Comparison of ENCODE assay signal across 22 cellular contexts in genomic region chr5:33206962-33207506, GRCh38.
DNase-seq lines count a peak whose midpoint lies in the region; ATAC-seq, FAIRE-seq and TF ChIP-seq lines count a peak whose summit lies in the region.
"Had no signal": no experiment of that assay in that cellular context is flagged by ENCODE, and none has a peak within 500 bp of the region (broad histone marks: within the 10 kb centered on the region; RNA-seq: fewer than 3 reads in every experiment).

No MANE protein-coding gene starts in this region.

- TF ChIP-seq POLR2A in HepG2 (IDR thresholded peaks at IDR 0.05; ENCODE audit: insufficient read depth in 1 of 2, low read depth in 2 of 2, low read length in 2 of 2) (no peak), right lobe of liver (IDR thresholded peaks at IDR 0.05) (no peak)

- peak overlapping the region; percentile 8 for H3K27ac Mint-ChIP-seq in neural crest cell (ENCODE audit: unreplicated experiment)
- H3K27ac Mint-ChIP-seq: B cell; CD4-positive, CD25-positive, alpha-beta regulatory T cell; CD8-positive, alpha-beta T cell had no signal

- no peaks in the 10 kb centered on the region for H3K27me3 ChIP-seq in liver (ENCODE audit: control insufficient read depth in 4 of 4, insufficient read depth in 4 of 4, low read length in 3 of 4)
- H3K27me3 ChIP-seq in HepG2 (ENCODE audit: control insufficient read depth in 1 of 2, insufficient read depth in 2 of 2, low read length in 2 of 2): no peaks in the 10 kb centered on the region; a peak in 1 of 5 replicates
- H3K27me3 ChIP-seq in right lobe of liver: no peaks in the 10 kb centered on the region
- H3K27me3 ChIP-seq in PC-9 (ENCODE audit: insufficient read depth, low read depth): no peaks in the 10 kb centered on the region
- H3K27me3 ChIP-seq: BLaER1 had no signal

- H3K4me2 ChIP-seq in HepG2 (ENCODE audit: low read depth, low read length): no peak overlapping the region
- no peak overlapping the region for H3K4me2 ChIP-seq in PC-9
- H3K4me2 ChIP-seq: BLaER1 had no signal

- no peak for TF ChIP-seq RAD21 in liver (IDR thresholded peaks at IDR 0.05)
- TF ChIP-seq RAD21 in HepG2 (CRISPR knock-in tag; IDR thresholded peaks at IDR 0.05): no peak

- TF ChIP-seq EP300 in HepG2 (IDR thresholded peaks at IDR 0.05; ENCODE audit: low read depth in 2 of 2, low read length in 2 of 2) (no peak), HepG2 (CRISPR knock-in tag; IDR thresholded peaks at IDR 0.05; ENCODE audit: borderline replicate concordance) (no peak)

- H4K20me1 ChIP-seq in HepG2 (ENCODE audit: insufficient read depth, low read length): no peaks in the 10 kb centered on the region
- H4K20me1 ChIP-seq in PC-9 (ENCODE audit: insufficient read depth): no peaks in the 10 kb centered on the region
- H4K20me1 ChIP-seq: BLaER1 had no signal

- no peaks in the 10 kb centered on the region for H3K36me3 Mint-ChIP-seq in neural crest cell (ENCODE audit: low read depth)
- H3K36me3 Mint-ChIP-seq: CD4-positive, CD25-positive, alpha-beta regulatory T cell; CD8-positive, alpha-beta T cell had no signal

- no peaks in the 10 kb centered on the region for H3F3A ChIP-seq in PC-9 (ENCODE audit: insufficient read depth, low read depth)

- H3K36me3 ChIP-seq in liver (ENCODE audit: control insufficient read depth in 4 of 4, insufficient read depth in 3 of 4, low read depth in 1 of 4, low read length in 3 of 4) (no peaks in the 10 kb centered on the region), HepG2 (replicated peaks in 1 of 2; ENCODE audit: control insufficient read depth in 1 of 2, insufficient read depth in 2 of 2, low read length in 2 of 2) (no peaks in the 10 kb centered on the region), right lobe of liver (no peaks in the 10 kb centered on the region), PC-9 (ENCODE audit: low read depth) (no peaks in the 10 kb centered on the region)
- H3K36me3 ChIP-seq: BLaER1 had no signal

- peaks cover 5% of the 10 kb centered on the region; the same call in 1 of the 2 replicates for H3K9me2 ChIP-seq in PC-9 (ENCODE audit: insufficient read depth)

- H3K27ac ChIP-seq in liver (ENCODE audit: low read depth in 1 of 2, low read length in 2 of 2) (peak overlapping the region in 1 of 2 donors; percentile 81), HepG2 (ENCODE audit: extremely low read length, insufficient read depth, low read length) (no peak overlapping the region), right lobe of liver (peak overlapping the region in 2 of 3 donors; percentile 59 to 76), PC-9 (no peak overlapping the region)
- H3K27ac ChIP-seq: 22Rv1, BLaER1, C4-2B, GM23248 had no signal

- BruUV-seq in HepG2 (replicated peaks; lab: Mats Ljungman, UMichigan): no TSS peak
- no TSS peak for BruUV-seq in PC-9 (replicated peaks; lab: Mats Ljungman, UMichigan)

- TF ChIP-seq CTCF in liver (IDR thresholded peaks at IDR 0.05; ENCODE audit: low read depth, low read length, missing input control): no peak
- no peak for TF ChIP-seq CTCF in HepG2 (CRISPR knock-in tag; IDR thresholded peaks at IDR 0.05)
- TF ChIP-seq CTCF in right lobe of liver (IDR thresholded peaks at IDR 0.05): no peak
- no peak for TF ChIP-seq CTCF in neural crest cell (conservative IDR thresholded peaks at IDR 0.05)
- no peak for TF ChIP-seq CTCF in PC-9 (conservative IDR thresholded peaks at IDR 0.05)

- H2AFZ ChIP-seq in HepG2 (ENCODE audit: low read length) (no peak overlapping the region), PC-9 (no peak overlapping the region; the same call in 1 of the 2 replicates)
- H2AFZ ChIP-seq: GM23248 had no signal

- H3K4me1 ChIP-seq in liver (ENCODE audit: control insufficient read depth in 4 of 4, insufficient read depth in 4 of 4, low read length in 3 of 4) (peaks cover 13 to 31% (median 26%) of the 10 kb centered on the region in 4 donors), HepG2 (ENCODE audit: insufficient read depth, low read length) (peaks cover 13% of the 10 kb centered on the region), right lobe of liver (peaks cover 0 to 37% (median 11%) of the 10 kb centered on the region in 4 donors), PC-9 (replicated peaks; ENCODE audit: insufficient read depth) (no peaks in the 10 kb centered on the region)
- H3K4me1 ChIP-seq: Caco-2 had no signal

- no peak overlapping the region for H3K9ac ChIP-seq in liver (ENCODE audit: low read depth in 1 of 2, low read length in 2 of 2)
- H3K9ac ChIP-seq in HepG2 (ENCODE audit: insufficient read depth, low read depth, low read length): no peak overlapping the region
- H3K9ac ChIP-seq: BLaER1, GM23248 had no signal

- CTCF ChIA-PET in HepG2 (lab: Yijun Ruan, JAX; ENCODE audit: low intra/inter-chr PET ratio, low total read pairs): no interaction called here
- CTCF ChIA-PET in PC-9 (lab: Charles Lee): no interaction called here

- H3K4me1 Mint-ChIP-seq in neural crest cell: no peaks in the 10 kb centered on the region
- H3K4me1 Mint-ChIP-seq: B cell; CD4-positive, CD25-positive, alpha-beta regulatory T cell had no signal

- H3K9me3 ChIP-seq in liver (ENCODE audit: control insufficient read depth in 4 of 4, low read length in 3 of 4) (no peaks in the 10 kb centered on the region), HepG2 (ENCODE audit: low read length) (no peaks in the 10 kb centered on the region), right lobe of liver (no peaks in the 10 kb centered on the region), PC-9 (ENCODE audit: insufficient read depth, low read depth) (0 out of 2 replicates have a peak, but pooled peaks cover 4% of the 10 kb centered on the region)
- H3K9me3 ChIP-seq: BLaER1, Caco-2 had no signal

- no peak for FAIRE-seq in HepG2 (lab: Jason Lieb, UNC)
- FAIRE-seq: A204.1, G401.6, GM12892, H1 had no signal

- no peaks in the 10 kb centered on the region for H3K79me2 ChIP-seq in HepG2 (ENCODE audit: insufficient read depth, low read length)
- no peaks in the 10 kb centered on the region for H3K79me2 ChIP-seq in PC-9 (ENCODE audit: low read depth)

- no peak for DNase-seq in HepG2 (ENCODE audit: low spot score)
- no peak for DNase-seq in right lobe of liver
- DNase-seq in neural crest cell (ENCODE audit: low read depth, low spot score): no peak
- no peak for DNase-seq in PC-9
- no peak for DNase-seq in SK-N-DZ (ENCODE audit: low spot score)
- DNase-seq: Caco-2; CD4-positive, CD25-positive, alpha-beta regulatory T cell; CD8-positive, alpha-beta T cell; DMS153; DND-41; GM23248; H7; HCEC 1CT had no signal

- no peaks in the 10 kb centered on the region for H3K27me3 Mint-ChIP-seq in neural crest cell (ENCODE audit: low read depth)
- H3K27me3 Mint-ChIP-seq: B cell; CD4-positive, CD25-positive, alpha-beta regulatory T cell had no signal

- intact Hi-C loops in HepG2 (cut with micrococcal nuclease; ENCODE audit: unreplicated experiment): no loop called here
- intact Hi-C loops in right lobe of liver (cut with DNase I): no loop called here
- intact Hi-C loops in PC-9 (cut with micrococcal nuclease; ENCODE audit: unreplicated experiment): no loop called here

- peaks cover 11% of the 10 kb centered on the region for H3K9me3 Mint-ChIP-seq in neural crest cell
- H3K9me3 Mint-ChIP-seq: CD8-positive, alpha-beta T cell had no signal

- H3K4me3 ChIP-seq in liver (ENCODE audit: low read depth in 1 of 3, low read length in 3 of 3) (no peak overlapping the region), HepG2 (replicated peaks in 1 of 3; ENCODE audit: insufficient read depth in 1 of 3, low read depth in 2 of 3, low read length in 3 of 3) (no peak overlapping the region), right lobe of liver (no peak overlapping the region), PC-9 (no peak overlapping the region)
- H3K4me3 ChIP-seq: BLaER1, GM23248 had no signal

- WGBS in liver: 49% methylated on average over 3 of the region's 3 CpGs
- WGBS in HepG2 (ENCODE audit: low lambda C conversion rate): 29% methylated on average over 3 of the region's 3 CpGs
- WGBS in right lobe of liver (ENCODE audit: insufficient coverage, low coverage, low lambda C conversion rate, missing lambda C conversion rate): 42% methylated on average over 3 of the region's 3 CpGs

- in situ Hi-C loops in HepG2 (cut with HindIII; ENCODE audit: extremely low pct_ligation_motif_present, low pct_unique_long_range_greater_than_20kb): no loop called here

- ATAC-seq in HepG2 (no peak), right lobe of liver (peak; percentile 19 to 57 (median 44))
- ATAC-seq: CD8-positive, alpha-beta T cell had no signal

- no peak overlapping the region for H3K4me3 Mint-ChIP-seq in neural crest cell
- H3K4me3 Mint-ChIP-seq: B cell; CD4-positive, CD25-positive, alpha-beta regulatory T cell; CD8-positive, alpha-beta T cell had no signal

- POLR2A ChIA-PET in HepG2 (lab: Yijun Ruan, JAX): no interaction called here
- POLR2A ChIA-PET in PC-9 (lab: Charles Lee; ENCODE audit: unreplicated experiment): no interaction called here

TF ChIP-seq in liver, 16 proteins besides CTCF, POLR2A, EP300 and RAD21 (continues in another document):
- TF ChIP-seq SP1 (IDR thresholded peaks at IDR 0.05) (peak; percentile 7), GABPA (IDR thresholded peaks at IDR 0.05 in 1 of 2, conservative IDR thresholded peaks at IDR 0.05 in 1 of 2) (no peak), YY1 (IDR thresholded peaks at IDR 0.05) (no peak), FOXA2 (IDR thresholded peaks at IDR 0.05) (no peak), RXRA (IDR thresholded peaks at IDR 0.05) (peak; percentile 27 to 68)

TF ChIP-seq in HepG2, 621 proteins besides CTCF, POLR2A, EP300 and RAD21:
- TF ChIP-seq MLLT10 (CRISPR knock-in tag; IDR thresholded peaks at IDR 0.05): no peak
- TF ChIP-seq GATAD1 (CRISPR knock-in tag; IDR thresholded peaks at IDR 0.05): no peak
- TF ChIP-seq RFXAP (CRISPR knock-in tag; IDR thresholded peaks at IDR 0.05; ENCODE audit: borderline replicate concordance): no peak
- TF ChIP-seq RELA (CRISPR knock-in tag; IDR thresholded peaks at IDR 0.05): no peak
- no peak for TF ChIP-seq SYNCRIP (IDR thresholded peaks at IDR 0.05; ENCODE audit: insufficient read depth, low read depth, low read length)

Comparison
In these comparisons a context has a peak if more than half of its experiments do, and no peak if none do; other contexts are left out.
1. H3K27ac ChIP-seq: peak in right lobe of liver (2 of 3); none in HepG2 (single experiment) and PC-9 (single experiment).